In the genomic region with DNA sequence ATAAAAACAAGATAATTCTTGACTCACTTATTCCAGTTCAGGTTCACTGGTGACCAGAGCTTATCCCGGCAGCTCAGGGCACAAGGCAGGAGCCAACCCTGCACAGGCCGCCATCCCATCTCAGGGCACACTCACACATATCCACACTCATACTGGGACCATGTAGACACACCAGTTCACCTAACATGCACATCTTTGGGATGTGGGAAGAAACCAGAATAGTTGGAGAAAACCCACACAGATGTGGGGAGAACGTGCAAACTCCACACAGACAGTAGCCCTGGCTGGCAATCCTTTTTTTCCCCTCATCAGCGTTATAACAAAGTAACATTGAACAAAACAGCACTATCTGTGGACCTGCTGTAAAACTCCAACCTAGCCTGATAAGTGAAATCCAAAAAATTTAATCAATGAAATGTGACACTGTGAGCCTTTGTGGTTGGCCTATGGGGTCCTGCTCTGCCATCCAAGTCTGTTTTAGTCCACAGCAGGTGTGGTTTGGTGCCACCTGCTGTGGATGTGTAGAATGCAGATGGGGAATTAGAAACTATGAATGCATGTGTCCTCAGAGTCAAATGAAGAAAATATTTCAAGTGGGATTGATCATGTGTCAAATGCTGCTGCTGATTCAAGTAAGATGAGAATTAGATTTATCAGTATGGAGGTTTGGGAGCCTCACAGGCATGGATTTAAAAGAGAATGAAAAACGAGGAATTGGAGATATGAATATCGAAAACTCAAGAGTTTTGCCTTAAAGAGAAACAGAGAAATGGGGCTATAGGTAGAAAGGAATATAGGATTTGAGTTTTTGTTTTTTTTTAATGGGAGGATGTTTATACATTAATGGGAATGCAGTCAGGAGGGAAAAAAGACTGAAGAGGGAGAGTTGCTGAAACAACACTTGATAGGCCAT, we compare ENCODE assay signal across 8 cellular contexts. TPM values are rescaled to one million over a fixed set of nuclear protein-coding genes. Genes with fewer than 3 reads are reported as not detected.
DNase-seq lines count a peak whose midpoint lies in the region; ATAC-seq and TF ChIP-seq lines count a peak whose summit lies in the region.

No MANE protein-coding gene starts in this region.

- peak; percentile 66 for ATAC-seq in GM18505 (IDR thresholded peaks at IDR 0.05; ENCODE audit: unreplicated experiment)
- peak; percentile 79 for ATAC-seq in HG03159 (IDR thresholded peaks at IDR 0.05; ENCODE audit: unreplicated experiment)
- ATAC-seq in GM19455 (IDR thresholded peaks at IDR 0.05; ENCODE audit: unreplicated experiment): no peak

- 81 to 86% (median 82%) methylated on average over 6 of the region's 6 CpGs for WGBS in ovary, 3 donors

- intact Hi-C loops in ovary (cut with DNase I): loop anchor here in 1 of 4 donors (10.0 kb wide), 1 partner anchor 194 kb away; no protein-coding TSS in a partner anchor

- H3K27me3 ChIP-seq in BE2C (no peaks in the 10 kb centered on the region), ovary (no peaks in the 10 kb centered on the region)

- H3K9me3 ChIP-seq in BE2C: no peaks in the 10 kb centered on the region
- no peaks in the 10 kb centered on the region for H3K9me3 ChIP-seq in ovary

- H3K36me3 ChIP-seq in BE2C: no peaks in the 10 kb centered on the region; the same call in 1 of the 2 replicates
- H3K36me3 ChIP-seq in ovary: no peaks in the 10 kb centered on the region

- peak; percentile 80 for TF ChIP-seq CTCF in BE2C (IDR thresholded peaks at IDR 0.05; ENCODE audit: low read depth, low read length)
- TF ChIP-seq CTCF in fibroblast of pulmonary artery (IDR thresholded peaks at IDR 0.05; ENCODE audit: low read length, missing control alignments): peak; percentile 77
- TF ChIP-seq CTCF in ovary (IDR thresholded peaks at IDR 0.05): peak in 2 of 3 donors; percentile 34 to 63

- DNase-seq in BE2C: peak; percentile 40
- peak; percentile 32 for DNase-seq in NCI-H774 (lab: John Stamatoyannopoulos, UW)
- peak; percentile 30 for DNase-seq in activated T-cell treated with anti-CD3 and anti-CD28 coated beads for 48 hours (ENCODE audit: low read depth)
- DNase-seq in fibroblast of pulmonary artery (ENCODE audit: low read depth): peak; percentile 54
- DNase-seq in ovary: peak in 4 of 5 donors; percentile 25 to 40 (median 33)

- H3K4me1 ChIP-seq in BE2C (no peaks in the 10 kb centered on the region), ovary (ENCODE audit: insufficient read depth) (peaks cover 2% of the 10 kb centered on the region)

- H3K4me3 ChIP-seq in BE2C (ENCODE audit: low read depth, low read length): no peak overlapping the region
- no peak overlapping the region for H3K4me3 ChIP-seq in fibroblast of pulmonary artery (replicated peaks; ENCODE audit: low read depth, low read length)
- H3K4me3 ChIP-seq in ovary: no peak overlapping the region

- H3K27ac ChIP-seq in ovary: no peak overlapping the region

- no peak for TF ChIP-seq POLR2A in GM18505 (IDR thresholded peaks at IDR 0.05; ENCODE audit: borderline replicate concordance, extremely low read depth, insufficient read depth, insufficient read length)
- no peak for TF ChIP-seq POLR2A in ovary (IDR thresholded peaks at IDR 0.05)

- no peak for TF ChIP-seq EP300 in ovary (IDR thresholded peaks at IDR 0.05)

RNA-seq across cellular contexts. Expression of gene UGP2, which starts 47.0 kb away (rescaled TPM):
- polyA plus RNA-seq in BE2C (2012; ENCODE audit: insufficient read depth, insufficient read length, low read depth): 13.0 TPM
- 10 to 100 TPM; 74.0 to 100.0 (median 85.1) TPM for total RNA-seq in ovary
- polyA plus RNA-seq in ovary: 100 to 1,000 TPM in 1 of 2 donors, 10 to 100 TPM in 1; 63.7 to 129 TPM
